13 cellular contexts compared by ENCODE assay signal in the genomic region with DNA sequence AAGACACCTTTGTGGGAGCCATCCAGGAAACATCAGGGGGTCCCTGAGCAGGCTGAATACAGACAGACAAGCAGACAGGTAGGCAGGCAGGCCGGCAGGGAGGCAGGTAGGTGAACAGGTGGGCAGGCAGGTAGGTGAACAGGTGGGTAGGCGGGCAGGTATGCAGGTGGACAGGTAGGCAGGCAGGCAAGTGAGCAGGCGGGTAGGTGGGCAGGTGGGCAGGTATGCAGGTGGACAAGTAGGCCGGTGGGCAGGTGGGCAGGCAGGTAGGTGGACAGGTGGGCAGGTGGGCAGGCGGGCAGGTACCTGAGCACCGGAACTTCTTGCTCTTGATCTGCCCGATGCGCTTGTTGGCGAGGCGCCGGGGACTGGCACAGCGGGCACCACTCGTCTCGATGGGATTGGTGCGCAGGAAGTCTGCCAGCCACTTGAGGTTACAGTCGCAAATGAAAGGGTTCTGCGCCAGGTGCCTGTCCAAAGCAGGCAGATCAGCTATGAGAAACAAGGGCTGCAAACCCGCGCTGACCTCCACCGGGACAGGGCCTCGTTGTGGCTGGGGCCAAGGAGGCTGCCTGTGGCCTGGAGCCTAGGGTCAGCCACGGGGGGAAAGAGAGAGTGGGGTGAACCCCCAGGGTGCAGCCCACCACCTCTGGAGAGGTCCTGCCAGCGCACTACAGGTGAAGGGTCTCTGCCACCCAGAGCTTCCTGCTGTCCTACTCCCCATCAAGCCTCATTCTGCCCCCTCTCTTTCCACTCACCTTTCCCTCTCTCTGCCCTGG.
"Had no signal": no experiment of that assay in that cellular context is flagged by ENCODE, and none has a peak within 500 bp of the region (broad histone marks: within the 10 kb centered on the region; RNA-seq: fewer than 3 reads in every experiment).

No MANE protein-coding gene starts in this region.

- H3K27me3 ChIP-seq: ascending aorta had no signal

- H3K27ac ChIP-seq: ascending aorta, esophagus squamous epithelium, neutrophil, stomach, thoracic aorta had no signal

- H3K27ac Mint-ChIP-seq: activated T-cell treated with anti-CD3 and anti-CD28 coated beads, Interleukin-2, amount 50 U/mL, for 24 hours; mesothelial cell of epicardium had no signal

- H3K4me1 Mint-ChIP-seq: mesothelial cell of epicardium had no signal

- H3K9me3 ChIP-seq: ascending aorta, esophagus squamous epithelium, neutrophil, thoracic aorta had no signal

- H3K4me1 ChIP-seq: ascending aorta, stomach had no signal

- DNase-seq: activated CD4-positive, alpha-beta T cell treated with anti-CD3 and anti-CD28 coated beads, Interleukin-2, amount 50 U/mL, for 1 hour; activated CD4-positive, CD25-positive, alpha-beta regulatory T cell; activated gamma-delta T cell; activated T-cell treated with anti-CD3 and anti-CD28 coated beads, Interleukin-2, amount 50 U/mL, for 24 hours; esophagus squamous epithelium; foreskin fibroblast; glutamatergic neuron; small intestine; stomach had no signal

- H3K4me3 ChIP-seq: ascending aorta, esophagus squamous epithelium, stomach, thoracic aorta had no signal

- H3K4me3 Mint-ChIP-seq: activated T-cell treated with anti-CD3 and anti-CD28 coated beads, Interleukin-2, amount 50 U/mL, for 24 hours; mesothelial cell of epicardium had no signal

- H3K36me3 Mint-ChIP-seq: mesothelial cell of epicardium had no signal

- H3K36me3 ChIP-seq: ascending aorta, esophagus squamous epithelium, neutrophil, stomach, thoracic aorta had no signal
